ENCODE assay signal across 15 cellular contexts in the genomic region with DNA sequence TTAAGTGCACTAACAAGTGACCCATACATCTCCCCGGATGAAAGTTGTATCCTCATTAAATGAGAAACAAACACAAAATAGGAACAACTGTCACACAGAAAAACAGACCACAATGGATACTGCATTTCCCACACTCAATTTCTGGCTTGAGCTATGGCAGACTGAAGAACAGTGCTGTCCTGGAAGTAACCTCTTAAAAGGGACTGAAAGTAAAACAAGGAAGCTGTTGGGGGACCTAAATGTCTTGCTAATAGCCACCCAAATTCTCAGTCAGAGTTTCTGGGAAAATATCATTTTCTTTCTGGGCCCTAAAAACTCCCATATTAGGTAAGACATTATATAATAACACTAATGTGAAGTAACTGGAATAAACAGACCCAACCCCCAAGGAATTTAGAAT.
"Had no signal": no experiment of that assay in that cellular context is flagged by ENCODE, and none has a peak within 500 bp of the region (broad histone marks: within the 10 kb centered on the region; RNA-seq: fewer than 3 reads in every experiment).

No MANE protein-coding gene starts in this region.

- H3K27me3 ChIP-seq: gastroesophageal sphincter had no signal

- DNase-seq: activated CD4-positive, alpha-beta memory T cell treated with anti-CD3 and anti-CD28 coated beads, Interleukin-2, amount 10 ng/mL, durations not matched to agents 7 days and 5 days; activated CD4-positive, alpha-beta T cell treated with anti-CD3 and anti-CD28 coated beads for 4 hours; activated effector memory CD4-positive, alpha-beta T cell treated with anti-CD3 and anti-CD28 coated beads, Interleukin-2, amount 50 U/mL, for 16 hours; activated T-cell treated with anti-CD3 and anti-CD28 coated beads, Interleukin-2, amount 50 U/mL, for 24 hours; heart right ventricle; mucosa of descending colon; naive thymus-derived CD4-positive, alpha-beta T cell; stimulated activated CD4-positive, alpha-beta T cell treated with anti-CD3 and anti-CD28 coated beads, Interleukin-1b, Interleukin-23, amount 100 ng/mL, for 48 hours; stimulated activated naive CD8-positive, alpha-beta T cell treated with anti-CD3 and anti-CD28 coated beads, Interleukin-15, amount 100 ng/mL, for 72 hours had no signal

- H3K36me3 ChIP-seq: gastroesophageal sphincter, heart right ventricle had no signal

- H3K9me3 ChIP-seq: gastroesophageal sphincter, mucosa of descending colon had no signal

- H3K9me3 Mint-ChIP-seq: activated CD4-positive, alpha-beta memory T cell treated with anti-CD3 and anti-CD28 coated beads, Interleukin-2, amount 10 ng/mL, durations not matched to agents 7 days and 5 days; activated T-cell treated with anti-CD3 and anti-CD28 coated beads, Interleukin-2, amount 50 U/mL, for 24 hours; stimulated activated naive CD8-positive, alpha-beta T cell treated with anti-CD3 and anti-CD28 coated beads, Interleukin-15, amount 100 ng/mL, for 72 hours had no signal

- ATAC-seq: activated naive CD4-positive, alpha-beta T cell treated with anti-CD3 and anti-CD28 coated beads, Interleukin-2, amount 50 U/mL, for 72 hours; gastroesophageal sphincter; heart right ventricle; mucosa of descending colon; naive thymus-derived CD4-positive, alpha-beta T cell; stimulated activated naive CD8-positive, alpha-beta T cell treated with anti-CD3 and anti-CD28 coated beads, Interleukin-15, amount 100 ng/mL, for 72 hours; WTC11 had no signal

- H3K27me3 Mint-ChIP-seq: stimulated activated naive CD8-positive, alpha-beta T cell treated with anti-CD3 and anti-CD28 coated beads, Interleukin-15, amount 100 ng/mL, for 72 hours; type B pancreatic cell had no signal

- H3K4me1 ChIP-seq: heart right ventricle, parathyroid adenoma had no signal

- H3K27ac Mint-ChIP-seq: activated CD4-positive, alpha-beta memory T cell treated with anti-CD3 and anti-CD28 coated beads, Interleukin-2, amount 10 ng/mL, durations not matched to agents 7 days and 5 days; activated naive CD4-positive, alpha-beta T cell treated with anti-CD3 and anti-CD28 coated beads, Interleukin-2, amount 50 U/mL, for 72 hours; activated T-cell treated with anti-CD3 and anti-CD28 coated beads, Interleukin-2, amount 50 U/mL, for 24 hours; naive thymus-derived CD4-positive, alpha-beta T cell; stimulated activated naive CD8-positive, alpha-beta T cell treated with anti-CD3 and anti-CD28 coated beads, Interleukin-15, amount 100 ng/mL, for 72 hours; type B pancreatic cell; WTC11 had no signal

- H3K4me3 Mint-ChIP-seq: activated CD4-positive, alpha-beta memory T cell treated with anti-CD3 and anti-CD28 coated beads, Interleukin-2, amount 10 ng/mL, durations not matched to agents 7 days and 5 days; activated T-cell treated with anti-CD3 and anti-CD28 coated beads, Interleukin-2, amount 50 U/mL, for 24 hours; naive thymus-derived CD4-positive, alpha-beta T cell; stimulated activated naive CD8-positive, alpha-beta T cell treated with anti-CD3 and anti-CD28 coated beads, Interleukin-15, amount 100 ng/mL, for 72 hours; type B pancreatic cell; WTC11 had no signal

- H3K4me3 ChIP-seq: gastroesophageal sphincter, heart right ventricle, lung, mucosa of descending colon had no signal

- H3K4me1 Mint-ChIP-seq: activated CD4-positive, alpha-beta memory T cell treated with anti-CD3 and anti-CD28 coated beads, Interleukin-2, amount 10 ng/mL, durations not matched to agents 7 days and 5 days; naive thymus-derived CD4-positive, alpha-beta T cell; stimulated activated naive CD8-positive, alpha-beta T cell treated with anti-CD3 and anti-CD28 coated beads, Interleukin-15, amount 100 ng/mL, for 72 hours; WTC11 had no signal

- H3K27ac ChIP-seq: gastroesophageal sphincter, heart right ventricle, parathyroid adenoma had no signal

- H3K36me3 Mint-ChIP-seq: activated naive CD4-positive, alpha-beta T cell treated with anti-CD3 and anti-CD28 coated beads, Interleukin-2, amount 50 U/mL, for 72 hours; naive thymus-derived CD4-positive, alpha-beta T cell; type B pancreatic cell had no signal
